Comparison of ENCODE assay signal across 18 cellular contexts in genomic region chr4:141389649-141390048, GRCh38.
DNase-seq lines count a peak whose midpoint lies in the region; ATAC-seq and TF ChIP-seq lines count a peak whose summit lies in the region.
"Had no signal": no experiment of that assay in that cellular context is flagged by ENCODE, and none has a peak within 500 bp of the region (broad histone marks: within the 10 kb centered on the region; RNA-seq: fewer than 3 reads in every experiment).

No MANE protein-coding gene starts in this region.

- no peak for TF ChIP-seq CTCF in astrocyte of the cerebellum (IDR thresholded peaks at IDR 0.05; ENCODE audit: low read depth, low read length, missing control alignments)

- no peak overlapping the region for H3K4me3 ChIP-seq in astrocyte of the cerebellum (ENCODE audit: low read depth, low read length)
- H3K4me3 ChIP-seq: BLaER1 had no signal

- peak; percentile 28 for DNase-seq in COLO829 (ENCODE audit: low spot score)
- DNase-seq in NCI-H69 (lab: John Stamatoyannopoulos, UW), result peak; percentile 3
- peak; percentile 5 for DNase-seq in astrocyte of the cerebellum (ENCODE audit: low read depth)
- peak; percentile 28 for DNase-seq in foreskin melanocyte
- DNase-seq in activated CD4-positive, alpha-beta T cell treated with anti-CD3 and anti-CD28 coated beads for 1 hour, result no peak
- DNase-seq in NCI-H187 treated with DMSO at 0.1 percent for 48 hours (lab: John Stamatoyannopoulos, UW), result no peak
- no peak for DNase-seq in medulla oblongata (ENCODE audit: extremely low spot score)
- DNase-seq: 8988T; CD8-positive, alpha-beta memory T cell; DMS153; EL; MV-4-11; NCI-H1436; NCI-H2107; NCI-H345; Right ventricle myocardium superior had no signal

- in situ Hi-C loops in astrocyte of the cerebellum (cut with HindIII; ENCODE audit: low sequenced_read_pairs), result no loop called here

- ATAC-seq in GM21737 (IDR thresholded peaks at IDR 0.05; ENCODE audit: unreplicated experiment), result no peak

Comparison
In these comparisons a context has a peak if more than half of its experiments do, and no peak if none do; other contexts are left out.
1. DNase-seq: peak in COLO829 (single experiment), NCI-H69 (single experiment), astrocyte of the cerebellum (single experiment) and foreskin melanocyte (single experiment); none in activated CD4-positive, alpha-beta T cell treated with anti-CD3 and anti-CD28 coated beads for 1 hour (single experiment), NCI-H187 treated with DMSO at 0.1 percent for 48 hours (single experiment) and medulla oblongata (single experiment).